In the genomic region with DNA sequence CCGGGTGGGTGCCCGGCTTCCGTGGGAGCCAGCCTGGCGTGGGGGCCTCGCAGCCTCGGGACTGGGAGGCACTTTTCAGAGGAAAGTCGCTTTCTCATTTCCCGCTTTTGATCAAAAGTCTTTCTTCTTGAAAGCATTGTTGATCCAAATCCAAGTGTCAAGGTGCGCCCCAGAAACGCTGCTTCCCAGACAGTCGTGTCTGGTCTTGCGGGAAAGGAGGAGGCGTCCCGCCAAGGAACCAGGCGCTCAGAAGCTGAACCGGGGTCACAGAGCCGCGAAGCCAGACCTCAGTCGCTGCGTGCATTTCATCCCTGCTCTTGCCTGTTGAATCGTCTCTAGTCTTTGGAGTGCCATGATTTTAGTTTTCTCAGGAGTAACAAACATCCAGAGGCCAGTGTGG, we compare ENCODE assay signal across 2 cellular contexts.
TF ChIP-seq lines count a peak whose summit lies in the region.

No MANE protein-coding gene starts in this region.

TF ChIP-seq in SK-N-SH, 30 proteins besides CTCF, POLR2A, EP300 and RAD21 (continued from another document):
- TF ChIP-seq IRF3 (IDR thresholded peaks at IDR 0.05; ENCODE audit: low read depth, low read length) = no peak
- no peak for TF ChIP-seq MXI1 (IDR thresholded peaks at IDR 0.05; ENCODE audit: low read depth, low read length)
- TF ChIP-seq FOXM1 (IDR thresholded peaks at IDR 0.05; ENCODE audit: low read depth) = no peak
- TF ChIP-seq SIN3A (IDR thresholded peaks at IDR 0.05; ENCODE audit: borderline replicate concordance, low read depth, low read length) = no peak
- TF ChIP-seq, protein P1, sequence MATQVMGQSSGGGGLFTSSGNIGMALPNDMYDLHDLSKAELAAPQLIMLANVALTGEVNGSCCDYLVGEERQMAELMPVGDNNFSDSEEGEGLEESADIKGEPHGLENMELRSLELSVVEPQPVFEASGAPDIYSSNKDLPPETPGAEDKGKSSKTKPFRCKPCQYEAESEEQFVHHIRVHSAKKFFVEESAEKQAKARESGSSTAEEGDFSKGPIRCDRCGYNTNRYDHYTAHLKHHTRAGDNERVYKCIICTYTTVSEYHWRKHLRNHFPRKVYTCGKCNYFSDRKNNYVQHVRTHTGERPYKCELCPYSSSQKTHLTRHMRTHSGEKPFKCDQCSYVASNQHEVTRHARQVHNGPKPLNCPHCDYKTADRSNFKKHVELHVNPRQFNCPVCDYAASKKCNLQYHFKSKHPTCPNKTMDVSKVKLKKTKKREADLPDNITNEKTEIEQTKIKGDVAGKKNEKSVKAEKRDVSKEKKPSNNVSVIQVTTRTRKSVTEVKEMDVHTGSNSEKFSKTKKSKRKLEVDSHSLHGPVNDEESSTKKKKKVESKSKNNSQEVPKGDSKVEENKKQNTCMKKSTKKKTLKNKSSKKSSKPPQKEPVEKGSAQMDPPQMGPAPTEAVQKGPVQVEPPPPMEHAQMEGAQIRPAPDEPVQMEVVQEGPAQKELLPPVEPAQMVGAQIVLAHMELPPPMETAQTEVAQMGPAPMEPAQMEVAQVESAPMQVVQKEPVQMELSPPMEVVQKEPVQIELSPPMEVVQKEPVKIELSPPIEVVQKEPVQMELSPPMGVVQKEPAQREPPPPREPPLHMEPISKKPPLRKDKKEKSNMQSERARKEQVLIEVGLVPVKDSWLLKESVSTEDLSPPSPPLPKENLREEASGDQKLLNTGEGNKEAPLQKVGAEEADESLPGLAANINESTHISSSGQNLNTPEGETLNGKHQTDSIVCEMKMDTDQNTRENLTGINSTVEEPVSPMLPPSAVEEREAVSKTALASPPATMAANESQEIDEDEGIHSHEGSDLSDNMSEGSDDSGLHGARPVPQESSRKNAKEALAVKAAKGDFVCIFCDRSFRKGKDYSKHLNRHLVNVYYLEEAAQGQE (IDR thresholded peaks at IDR 0.05; ENCODE audit: low read depth, low read length) = no peak
- no peak for TF ChIP-seq PBX3 (IDR thresholded peaks at IDR 0.05)
- no peak for TF ChIP-seq USF1 (IDR thresholded peaks at IDR 0.05; ENCODE audit: borderline replicate concordance, low read depth)
- no peak for TF ChIP-seq ELF1 (IDR thresholded peaks at IDR 0.05)
- TF ChIP-seq NFIC (IDR thresholded peaks at IDR 0.05; ENCODE audit: borderline replicate concordance) = no peak
- no peak for TF ChIP-seq RFX5 (IDR thresholded peaks at IDR 0.05; ENCODE audit: low read length)
- TF ChIP-seq MEF2A (IDR thresholded peaks at IDR 0.05; ENCODE audit: borderline replicate concordance, low read depth) = no peak
- TF ChIP-seq TCF12 (IDR thresholded peaks at IDR 0.05) = no peak

TF ChIP-seq in SK-N-SH treated with all-trans-retinoic acid at 6 μM for 48 hours, 23 proteins besides CTCF, POLR2A, EP300 and RAD21 (continued from another document):
- TF ChIP-seq TSHZ2 (CRISPR knock-in tag; IDR thresholded peaks at IDR 0.05) (no peak), GLIS3 (CRISPR knock-in tag; IDR thresholded peaks at IDR 0.05) (no peak), ZNF565 (CRISPR knock-in tag; conservative IDR thresholded peaks at IDR 0.05; ENCODE audit: low read depth) (no peak), ZC3H10 (CRISPR knock-in tag; IDR thresholded peaks at IDR 0.05) (no peak), POU6F1 (CRISPR knock-in tag; IDR thresholded peaks at IDR 0.05; ENCODE audit: borderline replicate concordance, low read depth) (no peak)
